Comparison of ENCODE assay signal across 12 cellular contexts in genomic region chr15:50884583-50884982, GRCh38. TPM values are rescaled to one million over a fixed set of nuclear protein-coding genes. Genes with fewer than 3 reads are reported as not detected.
DNase-seq lines count a peak whose midpoint lies in the region; ATAC-seq and TF ChIP-seq lines count a peak whose summit lies in the region.
"Had no signal": no experiment of that assay in that cellular context is flagged by ENCODE, and none has a peak within 500 bp of the region (broad histone marks: within the 10 kb centered on the region; RNA-seq: fewer than 3 reads in every experiment).

No MANE protein-coding gene starts in this region.

- CTCF ChIA-PET in activated B cell treated with CpG ODN at 0.5 μM for 24 hours (lab: Charles Lee): interaction anchor here (0.8 to 2.3 kb wide), 3 partner anchors 11 to 209 kb away, joined by 3 to 8 read pairs (median 3); partner anchors contain the start of gene AP4E1

- H3K9ac ChIP-seq in neural progenitor cell: no peak overlapping the region

- peak overlapping the region in 4 of 5 donors; percentile 74 to 84 (median 80) for H3K27ac ChIP-seq in stomach
- H3K27ac ChIP-seq in neural progenitor cell: no peak overlapping the region
- H3K27ac ChIP-seq: 22Rv1 had no signal

- no peak overlapping the region for H2AFZ ChIP-seq in neural progenitor cell (replicated peaks)

- TF ChIP-seq EP300 in stomach (IDR thresholded peaks at IDR 0.05): no peak

- H4K20me1 ChIP-seq in neural progenitor cell (ENCODE audit: low read depth): no peaks in the 10 kb centered on the region

- no peaks in the 10 kb centered on the region for H3K36me3 Mint-ChIP-seq in T-helper 1 cell treated with Interleukin-12 subunit alpha and Interleukin-12 subunit beta and Interleukin-4 antibody, amounts not matched to agents 30 μg/mL and 1 μg/mL, for 36 hours (ENCODE audit: low read depth)
- no peaks in the 10 kb centered on the region for H3K36me3 Mint-ChIP-seq in activated B cell treated with CpG ODN at 0.5 μM for 24 hours (ENCODE audit: low read depth)
- H3K36me3 Mint-ChIP-seq in neural progenitor cell: no peaks in the 10 kb centered on the region

- H3K9me3 Mint-ChIP-seq in T-helper 1 cell treated with Interleukin-12 subunit alpha and Interleukin-12 subunit beta and Interleukin-4 antibody, amounts not matched to agents 30 μg/mL and 1 μg/mL, for 36 hours: no peaks in the 10 kb centered on the region
- H3K9me3 Mint-ChIP-seq in activated B cell treated with CpG ODN at 0.5 μM for 24 hours (no peaks in the 10 kb centered on the region), neural progenitor cell (no peaks in the 10 kb centered on the region)

- no peak for DNase-seq in T-helper 1 cell
- no peak for DNase-seq in activated B cell treated with CpG ODN at 0.5 μM for 24 hours
- peak; percentile 43 for DNase-seq in fibroblast of the conjunctiva (ENCODE audit: low read depth)
- no peak for DNase-seq in stomach
- DNase-seq in NCI-H2029 (lab: John Stamatoyannopoulos, UW): no peak
- no peak for DNase-seq in neural progenitor cell (ENCODE audit: low spot score)
- no peak for DNase-seq in SIG-M5 (lab: John Stamatoyannopoulos, UW)
- DNase-seq: NCI-H345; stimulated activated naive CD4-positive, alpha-beta T cell had no signal

- ATAC-seq in activated B cell treated with CpG ODN at 0.5 μM for 24 hours (ENCODE audit: low read depth): no peak

- no peak overlapping the region for H3K4me2 ChIP-seq in neural progenitor cell

- TF ChIP-seq POLR2A in stomach (IDR thresholded peaks at IDR 0.05): no peak

- no peak overlapping the region for H3K4me3 Mint-ChIP-seq in T-helper 1 cell treated with Interleukin-12 subunit alpha and Interleukin-12 subunit beta and Interleukin-4 antibody, amounts not matched to agents 30 μg/mL and 1 μg/mL, for 36 hours
- H3K4me3 Mint-ChIP-seq in activated B cell treated with CpG ODN at 0.5 μM for 24 hours: no peak overlapping the region
- no peak overlapping the region for H3K4me3 Mint-ChIP-seq in neural progenitor cell
- H3K4me3 Mint-ChIP-seq: brain had no signal

- POLR2A ChIA-PET in activated B cell treated with CpG ODN at 0.5 μM for 24 hours (lab: Charles Lee): interaction anchor here (0.5 to 1.2 kb wide), 4 partner anchors 16 to 119 kb away, joined by 3 to 7 read pairs (median 4); partner anchors contain the start of genes AP4E1 and SPPL2A

- peaks cover 50% of the 10 kb centered on the region for H3K4me1 Mint-ChIP-seq in T-helper 1 cell treated with Interleukin-12 subunit alpha and Interleukin-12 subunit beta and Interleukin-4 antibody, amounts not matched to agents 30 μg/mL and 1 μg/mL, for 36 hours (ENCODE audit: low read depth)
- H3K4me1 Mint-ChIP-seq in activated B cell treated with CpG ODN at 0.5 μM for 24 hours: peaks cover 46% of the 10 kb centered on the region
- H3K4me1 Mint-ChIP-seq in neural progenitor cell: peaks cover 2% of the 10 kb centered on the region

- no peak for TF ChIP-seq CTCF in activated B cell treated with CpG ODN at 0.5 μM for 24 hours (IDR thresholded peaks at IDR 0.05)
- TF ChIP-seq CTCF in stomach (IDR thresholded peaks at IDR 0.05): no peak
- TF ChIP-seq CTCF in neural progenitor cell (IDR thresholded peaks at IDR 0.05): no peak

- H3K79me2 ChIP-seq in neural progenitor cell (ENCODE audit: low read depth): no peaks in the 10 kb centered on the region

- intact Hi-C loops in activated B cell treated with CpG ODN at 0.5 μM for 24 hours (cut with micrococcal nuclease) (no loop called here), stomach (cut with DNase I; ENCODE audit: low total_unique reads) (no loop called here)

- no peaks in the 10 kb centered on the region for H3F3A ChIP-seq in neural progenitor cell (ENCODE audit: low read depth)

- H3K27me3 ChIP-seq in stomach: no peaks in the 10 kb centered on the region
- H3K27me3 ChIP-seq in neural progenitor cell: no peaks in the 10 kb centered on the region

- no peaks in the 10 kb centered on the region for H3K27me3 Mint-ChIP-seq in T-helper 1 cell treated with Interleukin-12 subunit alpha and Interleukin-12 subunit beta and Interleukin-4 antibody, amounts not matched to agents 30 μg/mL and 1 μg/mL, for 36 hours (ENCODE audit: low read depth)
- H3K27me3 Mint-ChIP-seq in activated B cell treated with CpG ODN at 0.5 μM for 24 hours (no peaks in the 10 kb centered on the region), neural progenitor cell (ENCODE audit: insufficient read depth, low read depth) (no peaks in the 10 kb centered on the region)
- H3K27me3 Mint-ChIP-seq: brain had no signal

- H3K27ac Mint-ChIP-seq in T-helper 1 cell treated with Interleukin-12 subunit alpha and Interleukin-12 subunit beta and Interleukin-4 antibody, amounts not matched to agents 30 μg/mL and 1 μg/mL, for 36 hours: peak overlapping the region; percentile 84
- H3K27ac Mint-ChIP-seq in activated B cell treated with CpG ODN at 0.5 μM for 24 hours: peak overlapping the region; percentile 25
- no peak overlapping the region for H3K27ac Mint-ChIP-seq in neural progenitor cell

- H3K4me1 ChIP-seq in stomach: peaks cover 18 to 30% (median 20%) of the 10 kb centered on the region in 4 donors
- H3K4me1 ChIP-seq in neural progenitor cell: no peaks in the 10 kb centered on the region

- H3K9me3 ChIP-seq in stomach (no peaks in the 10 kb centered on the region), neural progenitor cell (ENCODE audit: low read depth) (no peaks in the 10 kb centered on the region)

- H3K4me3 ChIP-seq in stomach (no peak overlapping the region), neural progenitor cell (no peak overlapping the region)

- no peaks in the 10 kb centered on the region for H3K36me3 ChIP-seq in stomach
- no peaks in the 10 kb centered on the region for H3K36me3 ChIP-seq in neural progenitor cell

- 47 to 59% (median 57%) methylated on average over 4 of the region's 4 CpGs for WGBS in stomach, 5 donors

RNA-seq across cellular contexts. Expression of gene AP4E1, which starts 23.9 kb away (rescaled TPM):
- total RNA-seq in activated B cell treated with CpG ODN at 0.5 μM for 24 hours: 11.1 and 13.4 TPM in 2 replicates
- total RNA-seq in stomach: 10 to 100 TPM in 3 of 5 donors, 1 to 10 TPM in 2; 6.7 to 31.9 (median 11.1) TPM
- 1 to 10 TPM; 1.8 to 2.6 (median 2.0) TPM for polyA plus RNA-seq in stomach
- 10.9 and 14.0 TPM in 2 replicates for total RNA-seq in neural progenitor cell (ENCODE audit: low replicate concordance)
